8 cellular contexts compared by ENCODE assay signal in the genomic region with DNA sequence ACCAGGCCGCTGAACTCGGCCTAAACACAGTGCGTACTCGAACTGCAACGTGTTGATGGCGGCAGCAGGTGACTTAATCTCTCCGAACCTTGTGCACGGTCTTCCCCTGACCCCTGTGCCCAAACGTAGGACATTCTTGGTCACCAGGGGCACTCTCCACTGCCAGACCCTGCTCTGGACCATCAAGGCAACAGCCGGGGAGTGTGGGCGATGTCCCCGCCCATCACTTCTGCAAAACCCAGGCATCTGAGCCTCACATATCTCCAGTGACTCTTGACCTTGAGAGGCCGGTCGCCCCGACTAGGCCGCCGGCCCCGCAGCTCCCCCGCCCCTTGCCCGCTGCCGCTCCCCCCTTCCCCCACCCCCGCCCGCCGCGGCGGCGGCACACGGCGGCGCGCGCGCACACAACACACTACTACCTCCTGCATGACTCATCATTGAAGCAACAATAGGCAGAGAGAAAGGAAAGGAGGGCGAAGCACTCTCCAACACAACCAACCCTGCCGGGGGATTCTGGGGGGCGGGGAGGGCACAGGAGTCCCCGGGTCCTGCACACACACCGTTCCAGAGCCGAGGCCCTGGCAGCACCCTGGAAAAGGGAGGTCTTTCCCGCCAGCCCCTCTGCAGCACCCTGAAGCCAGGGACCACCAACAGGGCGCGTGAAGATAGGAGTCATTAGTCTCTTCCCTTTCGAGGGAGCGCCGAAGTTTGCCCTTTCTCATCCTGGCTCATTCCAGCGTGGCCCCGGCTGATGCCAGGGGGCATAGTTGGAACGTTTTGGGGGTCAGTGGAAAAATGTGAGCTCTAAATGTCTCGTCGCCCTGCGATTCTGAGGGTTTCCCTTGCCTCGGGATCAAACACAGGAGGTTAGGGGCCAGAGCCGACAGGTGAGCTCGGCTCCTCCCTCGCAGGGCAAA. TPM values are rescaled to one million over a fixed set of nuclear protein-coding genes. Genes with fewer than 3 reads are reported as not detected.
A peak's percentile ranks its signal among the peaks of the same experiment; 100 is the strongest.
DNase-seq lines count a peak whose midpoint lies in the region; ATAC-seq, FAIRE-seq and TF ChIP-seq lines count a peak whose summit lies in the region.

No MANE protein-coding gene starts in this region.

- peaks cover 28% of the 10 kb centered on the region for H3K9me1 ChIP-seq in IMR-90 (ENCODE audit: insufficient read depth, low read length)

- peak overlapping the region; percentile 94 for H2BK5ac ChIP-seq in IMR-90 (ENCODE audit: low read depth, low read length, poor library complexity, severe bottlenecking)

- H4K8ac ChIP-seq in IMR-90 (ENCODE audit: low read depth in 2 of 2, low read length in 2 of 2) = peak overlapping the region; percentile 95 to 98

- no TSS peak for BruUV-seq in IMR-90 (replicated peaks; lab: Mats Ljungman, UMichigan)

- peak overlapping the region; percentile 96 for H3K4me2 ChIP-seq in BLaER1
- H3K4me2 ChIP-seq in IMR-90 (ENCODE audit: low read depth, low read length) = peak overlapping the region; percentile 92

- peak overlapping the region; percentile 96 for H3K23ac ChIP-seq in IMR-90 (ENCODE audit: low read depth, low read length)

- ATAC-seq in IMR-90 (ENCODE audit: low read depth) = no peak

- H2BK15ac ChIP-seq in IMR-90 (ENCODE audit: low read depth, low read length) = peak overlapping the region; percentile 100; the same call in 2 of the 3 replicates

- H3K27me3 ChIP-seq in BLaER1 (no peaks in the 10 kb centered on the region), IMR-90 (ENCODE audit: control insufficient read depth, insufficient read depth, low read length) (no peaks in the 10 kb centered on the region), cardiac muscle cell (no peaks in the 10 kb centered on the region)

- no peak for FAIRE-seq in D721Med (lab: Jason Lieb, UNC)

- POLR2A ChIA-PET in IMR-90 (lab: Charles Lee; ENCODE audit: unreplicated experiment) = interaction anchor here (0.7 kb wide), 1 partner anchor 521 kb away, joined by 4 read pairs; no protein-coding TSS in a partner anchor

- peak overlapping the region; percentile 80 for H4K5ac ChIP-seq in IMR-90 (ENCODE audit: low read depth, low read length)

- WGBS in IMR-90 (ENCODE audit: extremely low coverage in 2 of 2, insufficient read length in 1 of 2), 2 experiments = 30% methylated on average over 17 of the region's 55 CpGs; no CpG with 5 or more reads in 1 of the 2 experiments

- DNase-seq in IMR-90 (peak; percentile 78), SW480 (ENCODE audit: low spot score) (peak; percentile 86), cardiac muscle cell (ENCODE audit: low read depth in 1 of 2, low spot score in 1 of 2) (peak; percentile 81), posterior vena cava (ENCODE audit: low spot score) (peak; percentile 87), GM13976 (ENCODE audit: low spot score) (no peak), D721Med (ENCODE audit: insufficient read length, low spot score) (no peak)
- peak; percentile 18 for DNase-seq in activated naive CD8-positive, alpha-beta T cell treated with anti-CD3 and anti-CD28 coated beads, Interleukin-2, amount 50 U/mL, for 16 hours (ENCODE audit: low read depth, low spot score)

- no peak; the same call in 1 of the 2 replicates for TF ChIP-seq RAD21 in IMR-90 (IDR thresholded peaks at IDR 0.05; ENCODE audit: low read length)

- H3K9me3 ChIP-seq in BLaER1 = no peaks in the 10 kb centered on the region
- no peaks in the 10 kb centered on the region for H3K9me3 ChIP-seq in IMR-90 (ENCODE audit: control insufficient read depth, insufficient read depth, low read length)
- H3K9me3 ChIP-seq in cardiac muscle cell (ENCODE audit: low read depth) = no peaks in the 10 kb centered on the region

- TF ChIP-seq CTCF in IMR-90 (conservative IDR thresholded peaks at IDR 0.05; ENCODE audit: low read depth, low read length) (no peak), cardiac muscle cell (IDR thresholded peaks at IDR 0.05; ENCODE audit: low read depth, low read length) (no peak), GM13976 (IDR thresholded peaks at IDR 0.05; ENCODE audit: borderline replicate concordance, control extremely low read depth, extremely low read depth, insufficient read depth, missing control alignments) (no peak), D721Med (IDR thresholded peaks at IDR 0.05; ENCODE audit: insufficient read depth, missing control alignments) (no peak)

- H3K4me1 ChIP-seq in BLaER1 (peaks cover 68% of the 10 kb centered on the region), IMR-90 (ENCODE audit: control insufficient read depth, insufficient read depth, low read length) (peaks cover 44% of the 10 kb centered on the region), cardiac muscle cell (ENCODE audit: low read depth) (peaks cover 48% of the 10 kb centered on the region)

- peak overlapping the region; percentile 97 for H3K27ac ChIP-seq in BLaER1
- peak overlapping the region; percentile 97 for H3K27ac ChIP-seq in IMR-90 (ENCODE audit: insufficient read depth, low read length)
- H3K27ac ChIP-seq in cardiac muscle cell = peak overlapping the region; percentile 98

- CTCF ChIA-PET in IMR-90 (lab: Yijun Ruan, JAX) = interaction anchor here (0.7 to 1.6 kb wide), 2 partner anchors 16 to 285 kb away, joined by 3 read pairs; no protein-coding TSS in a partner anchor

- peak overlapping the region; percentile 96 for H4K91ac ChIP-seq in IMR-90 (ENCODE audit: insufficient read depth, low read depth, low read length)

- peak overlapping the region; percentile 99 for H3K4ac ChIP-seq in IMR-90 (ENCODE audit: low read depth, low read length)

- peak overlapping the region; percentile 45 for H3K56ac ChIP-seq in IMR-90 (ENCODE audit: extremely low read depth, insufficient read depth, low read length)

- H3K18ac ChIP-seq in IMR-90 (ENCODE audit: low read depth, low read length) = peak overlapping the region; percentile 95

- H4K20me1 ChIP-seq in BLaER1 = peaks cover 60% of the 10 kb centered on the region
- peaks cover 27% of the 10 kb centered on the region for H4K20me1 ChIP-seq in IMR-90 (ENCODE audit: insufficient read depth, low read length)

- H3K79me1 ChIP-seq in IMR-90 (ENCODE audit: low read depth in 1 of 2, low read length in 2 of 2) = peaks cover 17 to 69% of the 10 kb centered on the region in 2 experiments; a peak in 3 of 4 replicates

- intact Hi-C loops in IMR-90 (cut with micrococcal nuclease) = no loop called here
- intact Hi-C loops in posterior vena cava (cut with DNase I) = no loop called here

- peak overlapping the region; percentile 95 for H2AFZ ChIP-seq in IMR-90 (replicated peaks; ENCODE audit: low read length, poor library complexity)

- dilution Hi-C loops in IMR-90 (cut with HindIII; ENCODE audit: low sequenced_read_pairs, unreplicated experiment) = no loop called here

- peak overlapping the region; percentile 85 for H2BK20ac ChIP-seq in IMR-90 (ENCODE audit: low read depth, low read length)

- H3K9ac ChIP-seq in BLaER1 (peak overlapping the region; percentile 96), IMR-90 (ENCODE audit: low read depth, low read length) (peak overlapping the region; percentile 91)

- in situ Hi-C loops in IMR-90 (cut with MboI; ENCODE audit: low sequenced_read_pairs) = no loop called here
- in situ Hi-C loops in GM13976 (cut with MboI; ENCODE audit: low sequenced_read_pairs, unreplicated experiment) = no loop called here

- peak overlapping the region; percentile 100 for H2AK9ac ChIP-seq in IMR-90 (replicated peaks; ENCODE audit: low read depth, low read length, poor library complexity)

- peak overlapping the region; percentile 96 for H3K14ac ChIP-seq in IMR-90 (replicated peaks; ENCODE audit: low read depth, low read length)

- H3K4me3 ChIP-seq in BLaER1 = peak overlapping the region; percentile 84
- peak overlapping the region; percentile 52 for H3K4me3 ChIP-seq in IMR-90 (ENCODE audit: insufficient read depth, low read depth, low read length)
- H3K4me3 ChIP-seq in cardiac muscle cell = peak overlapping the region; percentile 83

- peak overlapping the region; percentile 100 for H2AK5ac ChIP-seq in IMR-90 (ENCODE audit: low read depth, low read length)

- TF ChIP-seq POLR2A in IMR-90 (IDR thresholded peaks at IDR 0.05; ENCODE audit: low read depth, low read length) = peak; percentile 47; the same call in 1 of the 2 replicates

- H3K36me3 ChIP-seq in BLaER1 (no peaks in the 10 kb centered on the region), IMR-90 (ENCODE audit: control insufficient read depth, insufficient read depth, low read length) (no peaks in the 10 kb centered on the region), cardiac muscle cell (no peaks in the 10 kb centered on the region)

- H2BK120ac ChIP-seq in IMR-90 (ENCODE audit: low read depth, low read length) = peak overlapping the region; percentile 88

TF ChIP-seq in IMR-90, 13 proteins besides CTCF, POLR2A, EP300 and RAD21 (continues in another document):
- TF ChIP-seq, protein P1, sequence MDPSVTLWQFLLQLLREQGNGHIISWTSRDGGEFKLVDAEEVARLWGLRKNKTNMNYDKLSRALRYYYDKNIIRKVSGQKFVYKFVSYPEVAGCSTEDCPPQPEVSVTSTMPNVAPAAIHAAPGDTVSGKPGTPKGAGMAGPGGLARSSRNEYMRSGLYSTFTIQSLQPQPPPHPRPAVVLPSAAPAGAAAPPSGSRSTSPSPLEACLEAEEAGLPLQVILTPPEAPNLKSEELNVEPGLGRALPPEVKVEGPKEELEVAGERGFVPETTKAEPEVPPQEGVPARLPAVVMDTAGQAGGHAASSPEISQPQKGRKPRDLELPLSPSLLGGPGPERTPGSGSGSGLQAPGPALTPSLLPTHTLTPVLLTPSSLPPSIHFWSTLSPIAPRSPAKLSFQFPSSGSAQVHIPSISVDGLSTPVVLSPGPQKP (IDR thresholded peaks at IDR 0.05; ENCODE audit: borderline replicate concordance, low read depth, low read length) = no peak
- peak; percentile 54; the same call in 1 of the 2 replicates for TF ChIP-seq MAZ (IDR thresholded peaks at IDR 0.05; ENCODE audit: borderline replicate concordance, low read depth, low read length)
- TF ChIP-seq MAFK (IDR thresholded peaks at IDR 0.05; ENCODE audit: low read depth, low read length) = no peak
- TF ChIP-seq CEBPB (IDR thresholded peaks at IDR 0.05; ENCODE audit: low read depth, low read length) = no peak
- TF ChIP-seq SMC3 (IDR thresholded peaks at IDR 0.05; ENCODE audit: low read depth, low read length) = no peak
- peak; percentile 77 for TF ChIP-seq FOS (IDR thresholded peaks at IDR 0.05; ENCODE audit: low read depth, low read length)
- TF ChIP-seq CHD1 (IDR thresholded peaks at IDR 0.05; ENCODE audit: low read depth, low read length) = no peak
- no peak for TF ChIP-seq RCOR1 (IDR thresholded peaks at IDR 0.05; ENCODE audit: insufficient replicate concordance, low read length)
- TF ChIP-seq RFX5 (IDR thresholded peaks at IDR 0.05; ENCODE audit: low read depth, low read length) = no peak
- 0 out of 2 replicates have a peak, but pooled peaks have one; percentile 34 for TF ChIP-seq BHLHE40 (IDR thresholded peaks at IDR 0.05; ENCODE audit: low read depth, low read length)

RNA-seq across cellular contexts. Expression of a gene that starts 1.9 kb away (rescaled TPM):
- total RNA-seq in IMR-90 (2012; rRNA removed) (1.4 and 1.9 TPM in 2 replicates), cardiac muscle cell (15.8 and 17.4 TPM in 2 replicates), posterior vena cava (10 to 100 TPM; 26.0 to 27.2 TPM)
- polyA plus RNA-seq in IMR-90 (2012; rRNA removed) (8.3 and 9.4 TPM in 2 replicates), cardiac muscle cell (7.1 and 7.3 TPM in 2 replicates)
- polyA plus RNA-seq in IMR-90 (2012; cell fraction: cytosol; rRNA removed) = 7.6 and 9.5 TPM in 2 replicates
- polyA plus RNA-seq in IMR-90 (2012; cell fraction: nucleus; rRNA removed; ENCODE audit: low replicate concordance) = 48.6 and 60.0 TPM in 2 replicates

Comparison
In these comparisons a context has a peak if more than half of its experiments do, and no peak if none do; other contexts are left out.
1. DNase-seq: peak in IMR-90 (single experiment), SW480 (single experiment), activated naive CD8-positive, alpha-beta T cell treated with anti-CD3 and anti-CD28 coated beads, Interleukin-2, amount 50 U/mL, for 16 hours (single experiment), cardiac muscle cell (2 of 2) and posterior vena cava (single experiment); none in GM13976 (single experiment) and D721Med (single experiment).
2. Peak in every context shown above with its lines, with median percentiles within 50 percentile points of each other: H3K27ac ChIP-seq and H3K4me3 ChIP-seq.